ENCODE assay signal across 8 cellular contexts in the genomic region with DNA sequence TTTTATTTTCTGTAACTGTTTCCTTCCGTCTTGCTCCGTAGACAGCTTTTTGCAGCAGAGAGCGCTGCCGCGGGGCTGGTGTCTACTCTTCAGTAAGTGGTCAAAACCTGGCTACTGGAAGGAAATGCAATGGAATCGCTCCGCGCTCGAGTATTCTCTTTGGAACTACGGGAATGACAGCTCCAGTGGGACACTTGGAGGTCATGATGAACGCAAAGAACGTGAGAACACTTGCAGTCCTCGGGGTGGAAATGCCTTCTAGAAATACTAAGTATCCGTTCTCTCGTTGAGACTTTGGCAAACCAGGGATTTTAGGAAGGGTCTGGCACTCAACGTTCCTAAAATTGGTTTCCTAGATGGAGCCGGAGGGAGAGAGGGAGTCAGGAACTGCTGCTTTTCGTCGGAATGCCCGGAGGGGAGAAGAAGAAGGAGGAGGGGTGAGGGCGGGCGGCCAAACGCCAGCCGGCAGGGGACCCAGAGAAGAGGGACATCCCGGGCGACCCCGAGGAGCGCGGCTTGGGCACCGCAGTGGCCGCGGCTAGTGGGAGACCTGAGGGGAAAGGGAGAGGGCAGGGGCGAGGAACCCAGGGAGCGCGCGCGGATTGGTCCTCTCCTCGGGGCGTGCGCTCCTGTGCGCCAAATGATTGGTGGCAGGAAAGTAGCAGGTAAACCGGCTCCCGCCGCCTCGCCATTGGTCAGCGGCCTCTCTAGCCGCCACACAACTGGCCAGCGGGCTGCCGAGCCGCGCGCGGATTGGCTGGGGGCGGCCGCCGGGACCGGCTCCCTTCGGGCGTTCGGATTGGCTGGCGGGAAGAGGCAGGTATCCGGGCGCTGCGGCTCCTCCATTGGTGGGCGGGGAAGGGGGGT. TPM values are rescaled to one million over a fixed set of nuclear protein-coding genes. Genes with fewer than 3 reads are reported as not detected.
A peak's percentile ranks its signal among the peaks of the same experiment; 100 is the strongest.
DNase-seq lines count a peak whose midpoint lies in the region; ATAC-seq and TF ChIP-seq lines count a peak whose summit lies in the region.

No MANE protein-coding gene starts in this region.

- H3K9me3 ChIP-seq in smooth muscle cell (replicated peaks; ENCODE audit: low read depth): no peaks in the 10 kb centered on the region

- H3K4me3 Mint-ChIP-seq in WTC11 (peak overlapping the region; percentile 93), immature natural killer cell (peak overlapping the region; percentile 93 to 97 (median 96))

- H3K9ac ChIP-seq in smooth muscle cell (ENCODE audit: low read depth): no peak overlapping the region

- H3K79me2 ChIP-seq in smooth muscle cell (ENCODE audit: low read depth): peaks cover 40% of the 10 kb centered on the region

- H3K27me3 Mint-ChIP-seq in WTC11 (ENCODE audit: low read depth): peaks cover 83% of the 10 kb centered on the region
- H3K27me3 Mint-ChIP-seq in immature natural killer cell (ENCODE audit: low read depth in 3 of 3): peaks cover 21 to 43% (median 25%) of the 10 kb centered on the region in 3 donors

- H3K4me1 Mint-ChIP-seq in WTC11: peaks cover 30% of the 10 kb centered on the region
- peaks cover 48 to 54% of the 10 kb centered on the region in 2 donors for H3K4me1 Mint-ChIP-seq in immature natural killer cell

- POLR2A ChIA-PET in WTC11 (lab: Charles Lee): no interaction called here

- no peaks in the 10 kb centered on the region for H3K36me3 ChIP-seq in smooth muscle cell (ENCODE audit: low read depth)

- H3K27ac Mint-ChIP-seq in WTC11: peak overlapping the region; percentile 24; the same call in 1 of the 2 replicates
- H3K27ac Mint-ChIP-seq in immature natural killer cell: peak overlapping the region; percentile 92 to 96 (median 94)

- TF ChIP-seq CTCF in WTC11 (IDR thresholded peaks at IDR 0.05) (no peak), smooth muscle cell (IDR thresholded peaks at IDR 0.05; ENCODE audit: borderline replicate concordance, insufficient read depth, poor library complexity, severe bottlenecking) (no peak)

- CTCF ChIA-PET in WTC11 (lab: Charles Lee): interaction anchor here (1.1 to 1.2 kb wide), 2 partner anchors 15 to 67 kb away, joined by 4 read pairs; no protein-coding TSS in a partner anchor

- peak; percentile 96 for DNase-seq in A172 (ENCODE audit: low spot score)
- peak; percentile 87 for DNase-seq in NCI-H2171 treated with DMSO at 0.1 percent for 48 hours (lab: John Stamatoyannopoulos, UW)
- DNase-seq in WTC11 (ENCODE audit: low spot score): peak; percentile 98
- DNase-seq in caudate nucleus (lab: John Stamatoyannopoulos, UW): peak; percentile 54 to 99 (median 94)
- DNase-seq in immature natural killer cell: peak; percentile 98 to 99 (median 98)
- DNase-seq in smooth muscle cell (lab: John Stamatoyannopoulos, UW; ENCODE audit: unreplicated experiment): peak; percentile 92

- peak overlapping the region; percentile 92 for H3K4me2 ChIP-seq in smooth muscle cell

- H4K20me1 ChIP-seq in smooth muscle cell (ENCODE audit: low read depth): peaks cover 40% of the 10 kb centered on the region

- H3K27ac ChIP-seq in caudate nucleus (ENCODE audit: low read depth, low read length): peak overlapping the region; percentile 86
- H3K27ac ChIP-seq in smooth muscle cell (ENCODE audit: low read depth): peak overlapping the region; percentile 46

- H3K36me3 Mint-ChIP-seq in WTC11 (no peaks in the 10 kb centered on the region), immature natural killer cell (no peaks in the 10 kb centered on the region)

- peaks cover 6% of the 10 kb centered on the region for H3K4me1 ChIP-seq in smooth muscle cell (ENCODE audit: low read depth)

- WGBS in smooth muscle cell (ENCODE audit: low lambda C conversion rate): 1% methylated on average over 53 of the region's 65 CpGs

- peaks cover 68% of the 10 kb centered on the region for H3K27me3 ChIP-seq in smooth muscle cell (ENCODE audit: low read depth)

- ATAC-seq in GM18861 (IDR thresholded peaks at IDR 0.05; ENCODE audit: unreplicated experiment): peak; percentile 88
- peak; percentile 89 for ATAC-seq in HG03095 (IDR thresholded peaks at IDR 0.05; ENCODE audit: unreplicated experiment)
- peak; percentile 91 for ATAC-seq in WTC11

- peak overlapping the region; percentile 87 for H2AFZ ChIP-seq in smooth muscle cell (ENCODE audit: low read depth)

- peaks cover 5% of the 10 kb centered on the region for H3F3A ChIP-seq in smooth muscle cell (ENCODE audit: low read depth)

- H3K9me3 Mint-ChIP-seq in WTC11 (no peaks in the 10 kb centered on the region), immature natural killer cell (peaks cover 0 to 1% (median 0%) of the 10 kb centered on the region in 6 donors)

- H3K4me3 ChIP-seq in smooth muscle cell: peak overlapping the region; percentile 69

TF ChIP-seq in WTC11, 78 proteins besides CTCF, POLR2A, EP300 and RAD21 (continues in another document):
- no peak for TF ChIP-seq NR1H2 (CRISPR knock-in tag; IDR thresholded peaks at IDR 0.05)
- no peak for TF ChIP-seq NFE2L1 (CRISPR knock-in tag; IDR thresholded peaks at IDR 0.05)
- no peak for TF ChIP-seq JAZF1 (CRISPR knock-in tag; IDR thresholded peaks at IDR 0.05)
- TF ChIP-seq SP1 (CRISPR knock-in tag; conservative IDR thresholded peaks at IDR 0.05): peak; percentile 58
- TF ChIP-seq JUN (CRISPR knock-in tag; IDR thresholded peaks at IDR 0.05): no peak
- TF ChIP-seq ZBTB21 (CRISPR knock-in tag; IDR thresholded peaks at IDR 0.05; ENCODE audit: borderline replicate concordance): no peak
- no peak for TF ChIP-seq E2F5 (CRISPR knock-in tag; IDR thresholded peaks at IDR 0.05)
- no peak for TF ChIP-seq ELF4 (CRISPR knock-in tag; IDR thresholded peaks at IDR 0.05; ENCODE audit: low read depth)
- no peak for TF ChIP-seq ZNF232 (CRISPR knock-in tag; IDR thresholded peaks at IDR 0.05)
- TF ChIP-seq PRDM15 (CRISPR knock-in tag; IDR thresholded peaks at IDR 0.05): peak; percentile 60
- TF ChIP-seq ZNF416 (CRISPR knock-in tag; IDR thresholded peaks at IDR 0.05): peak; percentile 94
- no peak; the same call in 1 of the 2 replicates for TF ChIP-seq FOXP4 (CRISPR knock-in tag; IDR thresholded peaks at IDR 0.05)
- TF ChIP-seq, protein P1, sequence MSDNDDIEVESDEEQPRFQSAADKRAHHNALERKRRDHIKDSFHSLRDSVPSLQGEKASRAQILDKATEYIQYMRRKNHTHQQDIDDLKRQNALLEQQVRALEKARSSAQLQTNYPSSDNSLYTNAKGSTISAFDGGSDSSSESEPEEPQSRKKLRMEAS (CRISPR knock-in tag; IDR thresholded peaks at IDR 0.05): no peak

RNA-seq across cellular contexts. Expression of gene BMAL1, which starts 0.5 kb away (rescaled TPM):
- total RNA-seq in A172 (2014; rRNA removed; shearing (Covaris generic)): 17.0 and 19.9 TPM in 2 replicates
- total RNA-seq in WTC11 (2021) (5.1 to 8.3 TPM (median 8.1 TPM) in 3 replicates), smooth muscle cell (24.5 and 27.2 TPM in 2 replicates)
- polyA plus RNA-seq in immature natural killer cell (10 to 100 TPM; 20.2 to 29.6 (median 20.2) TPM), smooth muscle cell (9.9 and 21.2 TPM in 2 replicates)

Comparison
In these comparisons a context has a peak if more than half of its experiments do, and no peak if none do; other contexts are left out.
1. Peak in every context shown above with its lines: DNase-seq, ATAC-seq, H3K4me3 ChIP-seq and H3K27ac ChIP-seq.